In genomic region chr15:50764331-50765201, GRCh38 we compare ENCODE assay signal across 8 cellular contexts. TPM values are rescaled to one million over a fixed set of nuclear protein-coding genes. Genes with fewer than 3 reads are reported as not detected.
DNase-seq lines count a peak whose midpoint lies in the region; TF ChIP-seq lines count a peak whose summit lies in the region.

No MANE protein-coding gene starts in this region.

- POLR2A ChIA-PET in OCI-LY7 (lab: Charles Lee): interaction anchor here (0.6 to 2.3 kb wide), 8 partner anchors 8 to 1610 kb away, joined by 3 to 9 read pairs (median 3); no protein-coding TSS in a partner anchor

- H3K36me3 ChIP-seq in OCI-LY7 (ENCODE audit: insufficient read depth, low read length): no peaks in the 10 kb centered on the region
- H3K36me3 ChIP-seq in liver (ENCODE audit: control insufficient read depth in 4 of 4, insufficient read depth in 3 of 4, low read depth in 1 of 4, low read length in 3 of 4): no peaks in the 10 kb centered on the region

- peaks cover 16% of the 10 kb centered on the region for H3K4me1 ChIP-seq in OCI-LY7 (ENCODE audit: insufficient read depth, low read length, poor library complexity, severe bottlenecking)
- H3K4me1 ChIP-seq in liver (ENCODE audit: control insufficient read depth in 4 of 4, insufficient read depth in 4 of 4, low read length in 3 of 4): peaks cover 3 to 28% (median 8%) of the 10 kb centered on the region in 4 donors

- H3K27ac Mint-ChIP-seq in Calu3 (ENCODE audit: unreplicated experiment): peak overlapping the region; percentile 76
- peak overlapping the region; percentile 98 for H3K27ac Mint-ChIP-seq in stimulated activated naive CD8-positive, alpha-beta T cell treated with anti-CD3 and anti-CD28 coated beads, Interleukin-15, Interleukin-2, amounts not matched to agents 100 ng/mL and 50 ng/mL, for 24 hours

- H3K27me3 ChIP-seq in liver (ENCODE audit: control insufficient read depth in 4 of 4, insufficient read depth in 4 of 4, low read length in 3 of 4): no peaks in the 10 kb centered on the region

- under 1% methylated on average over 16 of the region's 16 CpGs for WGBS in liver

- CTCF ChIA-PET in Calu3 (lab: Charles Lee) (interaction anchor here (0.8 kb wide), 2 partner anchors 38 to 52 kb away, joined by 3 to 6 read pairs; no protein-coding TSS in a partner anchor), OCI-LY7 (lab: Charles Lee; ENCODE audit: unreplicated experiment) (no interaction called here)

- no peak for TF ChIP-seq RAD21 in liver (IDR thresholded peaks at IDR 0.05)

- TSS peak; percentile 68 for BruUV-seq in Calu3 (replicated peaks; lab: Mats Ljungman, UMichigan)
- BruUV-seq in OCI-LY7 (replicated peaks; lab: Mats Ljungman, UMichigan): TSS peak; percentile 86

- peak overlapping the region; percentile 87 for H2AFZ ChIP-seq in OCI-LY7 (ENCODE audit: low read length)

- peak overlapping the region; percentile 88 for H3K4me2 ChIP-seq in OCI-LY7 (ENCODE audit: low read length)

- intact Hi-C loops in Calu3 (cut with micrococcal nuclease; ENCODE audit: unreplicated experiment): loop anchor here (2.0 kb wide), 1 partner anchor 116 kb away; no protein-coding TSS in a partner anchor
- intact Hi-C loops in OCI-LY7 (cut with micrococcal nuclease; ENCODE audit: unreplicated experiment): loop anchor here (2.0 to 5.0 kb wide), 3 partner anchors 78 to 412 kb away; partner anchors contain the start of gene TRPM7

- H4K20me1 ChIP-seq in OCI-LY7 (ENCODE audit: insufficient read depth, low read length): no peaks in the 10 kb centered on the region

- H3K9ac ChIP-seq in liver (ENCODE audit: low read depth in 1 of 2, low read length in 2 of 2): peak overlapping the region; percentile 81 to 94

- DNase-seq in Calu3: no peak
- peak; percentile 76 for DNase-seq in GM20000 (ENCODE audit: low spot score)
- DNase-seq in OCI-LY7 (ENCODE audit: low spot score): peak; percentile 41
- DNase-seq in cardiac fibroblast (ENCODE audit: low read depth in 2 of 2): peak; percentile 20 to 37
- no peak for DNase-seq in mesenteric fat pad (ENCODE audit: low spot score)
- DNase-seq in NCI-H526 treated with DMSO at 0.1 percent for 48 hours (lab: John Stamatoyannopoulos, UW): no peak

- H3K9me2 ChIP-seq in OCI-LY7 (ENCODE audit: insufficient read depth, low read length): no peaks in the 10 kb centered on the region

- H3K9me3 Mint-ChIP-seq in Calu3 (ENCODE audit: low read depth, unreplicated experiment): no peaks in the 10 kb centered on the region
- no peaks in the 10 kb centered on the region for H3K9me3 Mint-ChIP-seq in stimulated activated naive CD8-positive, alpha-beta T cell treated with anti-CD3 and anti-CD28 coated beads, Interleukin-15, Interleukin-2, amounts not matched to agents 100 ng/mL and 50 ng/mL, for 24 hours

- peaks cover 40% of the 10 kb centered on the region for H3K4me1 Mint-ChIP-seq in Calu3 (ENCODE audit: low read depth, unreplicated experiment)
- H3K4me1 Mint-ChIP-seq in stimulated activated naive CD8-positive, alpha-beta T cell treated with anti-CD3 and anti-CD28 coated beads, Interleukin-15, Interleukin-2, amounts not matched to agents 100 ng/mL and 50 ng/mL, for 24 hours (ENCODE audit: low read depth): peaks cover 81% of the 10 kb centered on the region

- peak overlapping the region; percentile 86 for H3K4me3 ChIP-seq in OCI-LY7 (ENCODE audit: low read depth, low read length, poor library complexity, severe bottlenecking)
- H3K4me3 ChIP-seq in cardiac fibroblast (replicated peaks in 1 of 2; ENCODE audit: low read depth in 2 of 2, low read length in 2 of 2): peak overlapping the region; percentile 61 to 70
- peak overlapping the region; percentile 62 to 97 (median 81) for H3K4me3 ChIP-seq in liver (ENCODE audit: low read depth in 1 of 3, low read length in 3 of 3)

- TF ChIP-seq CTCF in Calu3 (IDR thresholded peaks at IDR 0.05; ENCODE audit: unreplicated experiment) (no peak), GM20000 (IDR thresholded peaks at IDR 0.05; ENCODE audit: extremely low read depth, missing control alignments) (no peak), OCI-LY7 (conservative IDR thresholded peaks at IDR 0.05; ENCODE audit: low read length) (no peak), cardiac fibroblast (IDR thresholded peaks at IDR 0.05; ENCODE audit: low read depth, low read length) (no peak), liver (IDR thresholded peaks at IDR 0.05; ENCODE audit: low read depth, low read length, missing input control) (no peak)

- peaks cover 26% of the 10 kb centered on the region for H3K36me3 Mint-ChIP-seq in Calu3 (ENCODE audit: insufficient read depth, unreplicated experiment)
- H3K36me3 Mint-ChIP-seq in stimulated activated naive CD8-positive, alpha-beta T cell treated with anti-CD3 and anti-CD28 coated beads, Interleukin-15, Interleukin-2, amounts not matched to agents 100 ng/mL and 50 ng/mL, for 24 hours (ENCODE audit: low read depth): peaks cover 26% of the 10 kb centered on the region

- H3K4me3 Mint-ChIP-seq in Calu3 (ENCODE audit: low read depth, unreplicated experiment): peak overlapping the region; percentile 82
- H3K4me3 Mint-ChIP-seq in stimulated activated naive CD8-positive, alpha-beta T cell treated with anti-CD3 and anti-CD28 coated beads, Interleukin-15, Interleukin-2, amounts not matched to agents 100 ng/mL and 50 ng/mL, for 24 hours: peak overlapping the region; percentile 91

- peaks cover 32% of the 10 kb centered on the region for H3K79me2 ChIP-seq in OCI-LY7 (ENCODE audit: insufficient read depth, low read depth, low read length)

- H3K27ac ChIP-seq in OCI-LY7 (ENCODE audit: low read depth, low read length, poor library complexity, severe bottlenecking) (peak overlapping the region; percentile 57), liver (ENCODE audit: low read depth in 1 of 2, low read length in 2 of 2) (peak overlapping the region; percentile 97 to 98)

- H3K9me3 ChIP-seq in OCI-LY7 (ENCODE audit: low read length) (no peaks in the 10 kb centered on the region), liver (ENCODE audit: control insufficient read depth in 4 of 4, low read length in 3 of 4) (no peaks in the 10 kb centered on the region)

- H3K27me3 Mint-ChIP-seq in Calu3 (ENCODE audit: unreplicated experiment): no peaks in the 10 kb centered on the region
- H3K27me3 Mint-ChIP-seq in stimulated activated naive CD8-positive, alpha-beta T cell treated with anti-CD3 and anti-CD28 coated beads, Interleukin-15, Interleukin-2, amounts not matched to agents 100 ng/mL and 50 ng/mL, for 24 hours: no peaks in the 10 kb centered on the region

TF ChIP-seq in liver, 16 proteins besides CTCF, POLR2A, EP300 and RAD21:
- TF ChIP-seq EGR1 (IDR thresholded peaks at IDR 0.05; ENCODE audit: low read depth in 2 of 2) (no peak), YY1 (IDR thresholded peaks at IDR 0.05) (peak; percentile 43), FOXA1 (IDR thresholded peaks at IDR 0.05) (no peak), NR2F2 (IDR thresholded peaks at IDR 0.05) (no peak), MAX (IDR thresholded peaks at IDR 0.05) (peak; percentile 10), HNF4G (IDR thresholded peaks at IDR 0.05) (no peak), SP1 (IDR thresholded peaks at IDR 0.05) (no peak), JUND (IDR thresholded peaks at IDR 0.05) (no peak), ZBTB33 (IDR thresholded peaks at IDR 0.05) (no peak), RXRA (IDR thresholded peaks at IDR 0.05) (no peak)
- TF ChIP-seq, protein P1, sequence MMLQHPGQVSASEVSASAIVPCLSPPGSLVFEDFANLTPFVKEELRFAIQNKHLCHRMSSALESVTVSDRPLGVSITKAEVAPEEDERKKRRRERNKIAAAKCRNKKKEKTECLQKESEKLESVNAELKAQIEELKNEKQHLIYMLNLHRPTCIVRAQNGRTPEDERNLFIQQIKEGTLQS (IDR thresholded peaks at IDR 0.05): no peak

RNA-seq across cellular contexts. Expression of gene SPPL2A, which starts 0.9 kb away (rescaled TPM):
- total RNA-seq in Calu3 (2022) (96.5 and 115 TPM in 2 replicates), OCI-LY7 (2022) (41.6 and 49.7 TPM in 2 replicates), liver (100 to 1,000 TPM in 1 of 2 donors, 10 to 100 TPM in 1; 67.5 to 135 TPM), mesenteric fat pad (123 TPM)
- total RNA-seq in OCI-LY7 (2014; rRNA removed; shearing (Covaris generic)): 15.0 and 24.6 TPM in 2 replicates
- polyA plus RNA-seq in liver: 100 to 1,000 TPM in 1 of 2 donors, 10 to 100 TPM in 1; 85.1 to 101 TPM

Comparison
In these comparisons a context has a peak if more than half of its experiments do, and no peak if none do; other contexts are left out.
1. DNase-seq: peak in GM20000 (single experiment), OCI-LY7 (single experiment) and cardiac fibroblast (2 of 2); none in Calu3 (single experiment), mesenteric fat pad (single experiment) and NCI-H526 treated with DMSO at 0.1 percent for 48 hours (single experiment).
2. Peak in every context shown above with its lines, with median percentiles within 50 percentile points of each other: H3K4me3 ChIP-seq.